Comparison of ENCODE assay signal across 25 cellular contexts in the genomic region with DNA sequence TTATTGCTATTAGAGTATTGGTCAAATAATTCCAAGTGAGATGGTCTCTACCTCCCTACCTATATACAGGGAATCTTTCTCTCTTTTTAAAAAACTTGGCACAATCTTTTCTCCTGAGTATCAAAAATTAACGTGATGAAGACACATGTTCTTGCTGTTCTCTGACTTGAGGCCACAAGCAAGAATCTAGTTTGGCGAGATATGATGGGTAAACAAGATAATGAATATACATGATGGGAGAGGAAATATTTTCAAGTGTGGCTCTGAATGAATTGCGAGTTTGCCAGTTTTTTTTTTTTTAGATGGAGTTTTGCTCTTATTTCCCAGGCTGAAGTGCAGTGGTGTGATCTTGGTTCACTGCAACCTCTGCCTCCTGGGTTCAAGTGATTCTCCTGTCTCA.
"Had no signal": no experiment of that assay in that cellular context is flagged by ENCODE, and none has a peak within 500 bp of the region (broad histone marks: within the 10 kb centered on the region; RNA-seq: fewer than 3 reads in every experiment).

No MANE protein-coding gene starts in this region.

- ATAC-seq: activated CD4-positive, CD25-positive, alpha-beta regulatory T cell treated with anti-CD3 and anti-CD28 coated beads, Interleukin-2, amount 50 U/mL, for 24 hours; activated CD8-positive, alpha-beta T cell treated with anti-CD3 and anti-CD28 coated beads for 36 hours; activated T-cell treated with anti-CD3 and anti-CD28 coated beads, Interleukin-2, amount 50 U/mL, for 4 hours had no signal

- H3K4me3 Mint-ChIP-seq: activated B cell treated with CpG ODN at 0.5 μM for 24 hours; activated CD8-positive, alpha-beta T cell treated with anti-CD3 and anti-CD28 coated beads for 36 hours; activated naive CD4-positive, alpha-beta T cell treated with anti-CD3 and anti-CD28 coated beads for 36 hours; activated naive CD8-positive, alpha-beta T cell; activated T-cell treated with anti-CD3 and anti-CD28 coated beads, Interleukin-2, amount 50 U/mL, for 4 hours had no signal

- H3K9me3 Mint-ChIP-seq: activated B cell treated with CpG ODN at 0.5 μM for 24 hours; activated CD8-positive, alpha-beta T cell treated with anti-CD3 and anti-CD28 coated beads for 36 hours; activated naive CD4-positive, alpha-beta T cell treated with anti-CD3 and anti-CD28 coated beads for 36 hours; activated T-cell treated with anti-CD3 and anti-CD28 coated beads, Interleukin-2, amount 50 U/mL, for 4 hours; activated T-helper 2 cell treated with anti-CD3 and anti-CD28 coated beads, Interferon-gamma antibody, Interleukin-2, Interleukin-4, amounts not matched to agents 10 μg/mL and 5 μg/mL and 100 μg/mL, durations not matched to agents 14 hours and 24 hours and 36 hours had no signal

- H3K9me3 ChIP-seq: esophagus squamous epithelium had no signal

- H3K27me3 ChIP-seq: brain microvascular endothelial cell, esophagus squamous epithelium had no signal

- H3K27ac ChIP-seq: brain microvascular endothelial cell, epithelial cell of prostate, esophagus squamous epithelium, WERI-Rb-1 had no signal

- H3K36me3 ChIP-seq: brain microvascular endothelial cell had no signal

- DNase-seq: activated B cell treated with CpG ODN at 0.5 μM for 24 hours; activated CD4-positive, alpha-beta T cell treated with anti-CD3 and anti-CD28 coated beads for 48 hours; activated CD4-positive, alpha-beta T cell treated with anti-CD3 and anti-CD28 coated beads, Interleukin-2, amount 50 U/mL, for 1 hour; activated CD4-positive, alpha-beta T cell treated with anti-CD3 and anti-CD28 coated beads, Interleukin-2, amount 50 U/mL, for 48 hours; activated CD8-positive, alpha-beta memory T cell treated with anti-CD3 and anti-CD28 coated beads for 24 hours; activated CD8-positive, alpha-beta T cell treated with anti-CD3 and anti-CD28 coated beads for 36 hours; activated effector memory CD4-positive, alpha-beta T cell treated with anti-CD3 and anti-CD28 coated beads, Interleukin-2, amount 50 U/mL, for 16 hours; activated naive CD4-positive, alpha-beta T cell treated with anti-CD3 and anti-CD28 coated beads for 36 hours; activated T-cell treated with anti-CD3 and anti-CD28 coated beads, Interleukin-2, amount 50 U/mL, for 4 hours; amniotic stem cell; anterior cingulate cortex; brain microvascular endothelial cell; caudate nucleus; cortex of kidney; effector CD8-positive, alpha-beta T cell; esophagus squamous epithelium; foreskin melanocyte; head of caudate nucleus; hippocampal formation; T-helper 9 cell; WERI-Rb-1 had no signal

- H3K4me3 ChIP-seq: esophagus squamous epithelium had no signal

- H3K27ac Mint-ChIP-seq: activated B cell treated with CpG ODN at 0.5 μM for 24 hours; activated CD8-positive, alpha-beta T cell treated with anti-CD3 and anti-CD28 coated beads for 36 hours; activated naive CD4-positive, alpha-beta T cell treated with anti-CD3 and anti-CD28 coated beads for 36 hours; activated T-helper 2 cell treated with anti-CD3 and anti-CD28 coated beads, Interferon-gamma antibody, Interleukin-2, Interleukin-4, amounts not matched to agents 10 μg/mL and 5 μg/mL and 100 μg/mL, durations not matched to agents 14 hours and 24 hours and 36 hours had no signal

- H3K27me3 Mint-ChIP-seq: activated B cell treated with CpG ODN at 0.5 μM for 24 hours; activated CD8-positive, alpha-beta T cell treated with anti-CD3 and anti-CD28 coated beads for 36 hours; activated naive CD8-positive, alpha-beta T cell had no signal
